Comparison of ENCODE assay signal across 19 cellular contexts in the genomic region with DNA sequence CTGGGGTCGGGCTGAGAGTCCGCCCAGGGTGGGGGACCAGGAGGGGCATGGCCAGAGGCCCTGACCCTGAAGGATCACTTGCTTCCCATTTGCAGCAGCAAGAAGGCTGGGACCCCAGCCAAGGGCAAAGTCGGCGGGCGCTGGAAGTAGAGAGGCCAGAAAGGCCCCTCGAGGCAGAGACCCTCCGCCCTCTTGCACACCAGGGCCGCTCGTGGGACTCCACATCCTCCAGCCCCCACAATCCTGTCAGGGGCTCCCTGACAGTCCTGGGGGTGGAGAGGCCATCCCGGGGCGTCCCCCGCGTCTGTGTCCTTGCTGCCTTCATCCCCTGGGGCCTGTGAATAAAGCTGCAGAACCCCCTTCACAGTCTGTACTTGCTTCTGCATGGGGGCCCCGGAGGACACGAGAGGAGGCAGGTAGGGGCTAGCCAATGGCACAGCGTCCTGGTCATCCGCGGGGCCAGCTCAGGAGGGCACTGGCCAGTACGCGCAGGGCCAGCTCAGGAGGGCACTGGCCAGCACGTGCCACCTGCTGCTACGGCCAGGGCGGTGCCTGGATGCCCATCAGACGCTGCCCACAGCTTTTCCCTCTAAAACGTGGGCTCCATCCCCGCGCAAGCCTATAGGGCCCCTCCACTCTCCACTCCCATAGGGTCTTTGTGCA. TPM values are rescaled to one million over a fixed set of nuclear protein-coding genes. Genes with fewer than 3 reads are reported as not detected.
DNase-seq lines count a peak whose midpoint lies in the region; ATAC-seq, FAIRE-seq and TF ChIP-seq lines count a peak whose summit lies in the region.
"Had no signal": no experiment of that assay in that cellular context is flagged by ENCODE, and none has a peak within 500 bp of the region (broad histone marks: within the 10 kb centered on the region; RNA-seq: fewer than 3 reads in every experiment).

No MANE protein-coding gene starts in this region.

- intact Hi-C loops in pancreas (cut with DNase I) = no loop called here

- H3K4me1 ChIP-seq in BE2C = no peaks in the 10 kb centered on the region
- H3K4me1 ChIP-seq in pancreas = no peaks in the 10 kb centered on the region

- H3K9me3 ChIP-seq in BE2C (no peaks in the 10 kb centered on the region), pancreas (no peaks in the 10 kb centered on the region)
- H3K9me3 ChIP-seq: suprapubic skin had no signal

- no peak for ATAC-seq in pancreas
- no peak for ATAC-seq in HG03025 (IDR thresholded peaks at IDR 0.05; ENCODE audit: low FRiP score, unreplicated experiment)
- ATAC-seq in HG02678 (IDR thresholded peaks at IDR 0.05; ENCODE audit: unreplicated experiment) = no peak
- ATAC-seq: effector memory CD8-positive, alpha-beta T cell; left lobe of liver had no signal

- H3K36me3 ChIP-seq in BE2C = no peaks in the 10 kb centered on the region
- H3K36me3 ChIP-seq in pancreas = no peaks in the 10 kb centered on the region
- H3K36me3 ChIP-seq: suprapubic skin had no signal

- no peak overlapping the region for H3K27ac ChIP-seq in pancreas
- H3K27ac ChIP-seq: suprapubic skin had no signal

- WGBS in pancreas, 2 donors = 73 to 81% methylated on average over 23 to 27 of the region's 27 CpGs

- no peak for FAIRE-seq in pancreas (lab: Jason Lieb, UNC)

- TF ChIP-seq CTCF in BE2C (IDR thresholded peaks at IDR 0.05; ENCODE audit: low read depth, low read length) (no peak), GM13977 (IDR thresholded peaks at IDR 0.05; ENCODE audit: extremely low read depth, insufficient read depth, missing control alignments) (no peak), pancreas (IDR thresholded peaks at IDR 0.05) (no peak)

- H3K4me3 ChIP-seq in BE2C (ENCODE audit: low read depth, low read length) (no peak overlapping the region), pancreas (no peak overlapping the region)
- H3K4me3 ChIP-seq: GM23338, suprapubic skin had no signal

- H3K27me3 ChIP-seq in BE2C (no peaks in the 10 kb centered on the region), pancreas (no peaks in the 10 kb centered on the region)

- DNase-seq in BE2C = peak; percentile 1
- DNase-seq in GM13977 (ENCODE audit: low spot score) = peak; percentile 17
- DNase-seq in iPS-NIHi11 (ENCODE audit: low spot score) = peak; percentile 10
- peak in 5 of 6 donors; percentile 3 to 68 (median 23) for DNase-seq in pancreas
- DNase-seq in UCSD-AML1 (lab: John Stamatoyannopoulos, UW; ENCODE audit: unreplicated experiment) = no peak
- no peak for DNase-seq in EL
- DNase-seq: amygdala; cerebellar nuclear complex; GF-D8; NCI-H1436 treated with DMSO at 0.1 percent for 48 hours; stimulated activated CD4-positive, alpha-beta T cell treated with anti-CD3 and anti-CD28 coated beads, Interleukin-2, amount 100 ng/mL, for 24 hours had no signal

- in situ Hi-C loops in GM13977 (cut with MboI; ENCODE audit: low pct_unique_long_range_greater_than_20kb, low sequenced_read_pairs, unreplicated experiment) = no loop called here

RNA-seq across cellular contexts. Expression of a gene that starts 8.7 kb away (rescaled TPM):
- 155 TPM for polyA plus RNA-seq in BE2C (2012; ENCODE audit: insufficient read depth, insufficient read length, low read depth)
- 10 to 100 TPM; 16.7 to 58.1 (median 31.5) TPM for total RNA-seq in pancreas
- polyA plus RNA-seq in pancreas = 10 to 100 TPM; 79.3 to 92.1 TPM

RNA-seq across cellular contexts. Expression of a gene that starts 19.0 kb away (rescaled TPM):
- not detected for polyA plus RNA-seq in BE2C (2012; ENCODE audit: insufficient read depth, insufficient read length, low read depth)
- total RNA-seq in pancreas = 1 to 10 TPM in 2 of 6 donors, under 1 TPM in 4; 0.24 to 2.0 (median 0.70) TPM
- 1 to 10 TPM; 3.1 to 6.6 TPM for polyA plus RNA-seq in pancreas
- total RNA-seq: GM23338, left lobe of liver, renal cortical epithelial cell had no signal
- polyA plus RNA-seq: GM23338 had no signal

RNA-seq across cellular contexts. Expression of a gene that starts 46.8 kb away (rescaled TPM):
- polyA plus RNA-seq in BE2C (2012; ENCODE audit: insufficient read depth, insufficient read length, low read depth) = not detected
- not detected for total RNA-seq in pancreas
- polyA plus RNA-seq in pancreas = not detected
- total RNA-seq: GM23338, left lobe of liver, renal cortical epithelial cell, suprapubic skin had no signal
- polyA plus RNA-seq: GM23338 had no signal

RNA-seq across cellular contexts. Expression of a gene that starts 59.2 kb away (rescaled TPM):
- polyA plus RNA-seq in BE2C (2012; ENCODE audit: insufficient read depth, insufficient read length, low read depth) = 76.7 TPM
- 100 to 1,000 TPM in 5 of 6 donors, 10 to 100 TPM in 1; 69.5 to 532 (median 190) TPM for total RNA-seq in pancreas
- 100 to 1,000 TPM; 809 to 814 TPM for polyA plus RNA-seq in pancreas
- total RNA-seq: activated T-helper 1 cell treated with anti-CD3 and anti-CD28 coated beads, Interleukin-12 subunit alpha, Interleukin-12 subunit beta, Interleukin-2, Interleukin-4 antibody, amounts not matched to agents 30 ng/mL and 10 ng/mL and 1 ng/mL, durations not matched to agents 14 hours and 24 hours and 36 hours had no signal

Comparison
In these comparisons a context has a peak if more than half of its experiments do, and no peak if none do; other contexts are left out.
1. DNase-seq: peak in BE2C (single experiment), GM13977 (single experiment), iPS-NIHi11 (single experiment) and pancreas (5 of 6); none in UCSD-AML1 (single experiment) and EL (single experiment).